In the genomic region with DNA sequence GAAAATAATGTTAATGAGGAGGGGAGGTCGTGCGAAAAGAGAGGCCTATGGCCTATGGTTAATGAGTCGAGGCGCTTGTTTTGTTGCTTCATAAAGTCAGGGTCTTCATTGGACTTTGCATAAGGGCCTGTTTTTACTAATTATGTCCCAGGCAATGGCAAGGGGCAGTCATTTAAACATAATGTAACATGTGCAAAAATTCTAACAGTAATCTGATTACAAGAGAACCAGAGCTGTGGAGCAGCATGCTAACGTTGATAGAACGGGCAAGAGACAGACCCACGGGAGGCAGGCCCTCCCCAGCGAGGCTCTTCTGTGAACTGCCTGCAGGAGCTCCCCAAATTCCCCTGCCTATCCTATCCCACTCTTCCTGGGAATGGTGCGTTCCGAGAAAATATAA, we compare ENCODE assay signal across 20 cellular contexts. TPM values are rescaled to one million over a fixed set of nuclear protein-coding genes. Genes with fewer than 3 reads are reported as not detected.
DNase-seq lines count a peak whose midpoint lies in the region; ATAC-seq, FAIRE-seq and TF ChIP-seq lines count a peak whose summit lies in the region.
"Had no signal": no experiment of that assay in that cellular context is flagged by ENCODE, and none has a peak within 500 bp of the region (broad histone marks: within the 10 kb centered on the region; RNA-seq: fewer than 3 reads in every experiment).

No MANE protein-coding gene starts in this region.

- peak overlapping the region; percentile 34 for H3K27ac Mint-ChIP-seq in activated naive CD8-positive, alpha-beta T cell treated with anti-CD3 and anti-CD28 coated beads, Interleukin-2, amount 50 U/mL, for 24 hours
- no peak overlapping the region for H3K27ac Mint-ChIP-seq in activated naive CD8-positive, alpha-beta T cell treated with anti-CD3 and anti-CD28 coated beads for 36 hours
- H3K27ac Mint-ChIP-seq in nephron progenitor cell: peak overlapping the region; percentile 67
- H3K27ac Mint-ChIP-seq: CD8-positive, alpha-beta memory T cell; HFFc6 had no signal

- DNase-seq in activated naive CD8-positive, alpha-beta T cell treated with anti-CD3 and anti-CD28 coated beads, Interleukin-2, amount 50 U/mL, for 24 hours: no peak
- no peak for DNase-seq in activated naive CD8-positive, alpha-beta T cell treated with anti-CD3 and anti-CD28 coated beads for 36 hours
- peak in 1 of 2 experiments; percentile 33 for DNase-seq in SJCRH30
- no peak for DNase-seq in nephron progenitor cell
- DNase-seq in small intestine: no peak
- DNase-seq in NCI-H2227 treated with DMSO at 0.1 percent for 48 hours (lab: John Stamatoyannopoulos, UW): no peak
- DNase-seq: 8988T; CD8-positive, alpha-beta memory T cell; COR-L47; DMS53; DND-41; EL; GOT3; H7; HFFc6 had no signal

- no peak for FAIRE-seq in small intestine (lab: Jason Lieb, UNC)
- FAIRE-seq: GM12878, HTR-8/SVneo had no signal

- 89 to 91% (median 91%) methylated on average over 10 of the region's 10 CpGs for WGBS in small intestine, 3 donors

- no peaks in the 10 kb centered on the region for H3K4me1 Mint-ChIP-seq in activated naive CD8-positive, alpha-beta T cell treated with anti-CD3 and anti-CD28 coated beads, Interleukin-2, amount 50 U/mL, for 24 hours
- H3K4me1 Mint-ChIP-seq in activated naive CD8-positive, alpha-beta T cell treated with anti-CD3 and anti-CD28 coated beads for 36 hours: no peaks in the 10 kb centered on the region
- peaks cover 54% of the 10 kb centered on the region for H3K4me1 Mint-ChIP-seq in nephron progenitor cell

- H3K4me3 ChIP-seq in SJCRH30 (no peak overlapping the region), small intestine (ENCODE audit: low read depth in 1 of 2, low read length in 2 of 2) (no peak overlapping the region)
- H3K4me3 ChIP-seq: BLaER1 treated with 17β-estradiol and CSF1 and Interleukin-3, amounts not matched to agents 10 nM and 100 nM; GM12878 had no signal

- no peaks in the 10 kb centered on the region for H3K9me3 Mint-ChIP-seq in activated naive CD8-positive, alpha-beta T cell treated with anti-CD3 and anti-CD28 coated beads, Interleukin-2, amount 50 U/mL, for 24 hours
- no peaks in the 10 kb centered on the region for H3K9me3 Mint-ChIP-seq in activated naive CD8-positive, alpha-beta T cell treated with anti-CD3 and anti-CD28 coated beads for 36 hours
- no peaks in the 10 kb centered on the region for H3K9me3 Mint-ChIP-seq in nephron progenitor cell
- H3K9me3 Mint-ChIP-seq: CD8-positive, alpha-beta memory T cell; HFFc6 had no signal

- no peaks in the 10 kb centered on the region for H3K27me3 ChIP-seq in SJCRH30
- no peaks in the 10 kb centered on the region for H3K27me3 ChIP-seq in small intestine (ENCODE audit: control insufficient read depth in 2 of 2, insufficient read depth in 2 of 2, low read length in 2 of 2)
- H3K27me3 ChIP-seq: BLaER1 treated with 17β-estradiol and CSF1 and Interleukin-3, amounts not matched to agents 10 nM and 100 nM had no signal

- peaks cover 13% of the 10 kb centered on the region for H3K27me3 Mint-ChIP-seq in activated naive CD8-positive, alpha-beta T cell treated with anti-CD3 and anti-CD28 coated beads, Interleukin-2, amount 50 U/mL, for 24 hours
- peaks cover 23% of the 10 kb centered on the region for H3K27me3 Mint-ChIP-seq in activated naive CD8-positive, alpha-beta T cell treated with anti-CD3 and anti-CD28 coated beads for 36 hours
- H3K27me3 Mint-ChIP-seq in nephron progenitor cell (ENCODE audit: low read depth, poor library complexity): peaks cover 10% of the 10 kb centered on the region

- no peaks in the 10 kb centered on the region for H3K36me3 Mint-ChIP-seq in activated naive CD8-positive, alpha-beta T cell treated with anti-CD3 and anti-CD28 coated beads, Interleukin-2, amount 50 U/mL, for 24 hours (ENCODE audit: low read depth)
- no peaks in the 10 kb centered on the region for H3K36me3 Mint-ChIP-seq in activated naive CD8-positive, alpha-beta T cell treated with anti-CD3 and anti-CD28 coated beads for 36 hours
- no peaks in the 10 kb centered on the region for H3K36me3 Mint-ChIP-seq in nephron progenitor cell (ENCODE audit: low read depth)
- H3K36me3 Mint-ChIP-seq: CD8-positive, alpha-beta memory T cell had no signal

- H3K9me3 ChIP-seq in SJCRH30 (replicated peaks): no peaks in the 10 kb centered on the region
- H3K9me3 ChIP-seq in small intestine (ENCODE audit: control insufficient read depth, low read depth): no peaks in the 10 kb centered on the region
- H3K9me3 ChIP-seq: BLaER1 treated with 17β-estradiol and CSF1 and Interleukin-3, amounts not matched to agents 10 nM and 100 nM had no signal

- H3K27ac ChIP-seq in SJCRH30: peak overlapping the region; percentile 65
- H3K27ac ChIP-seq in small intestine (ENCODE audit: low read depth in 1 of 2, low read length in 1 of 2): no peak overlapping the region
- H3K27ac ChIP-seq: BLaER1 treated with 17β-estradiol and CSF1 and Interleukin-3, amounts not matched to agents 10 nM and 100 nM had no signal

- H3K36me3 ChIP-seq in SJCRH30 (no peaks in the 10 kb centered on the region), small intestine (ENCODE audit: control insufficient read depth in 2 of 2, insufficient read depth in 2 of 2, low read length in 2 of 2) (no peaks in the 10 kb centered on the region)
- H3K36me3 ChIP-seq: BLaER1 treated with 17β-estradiol and CSF1 and Interleukin-3, amounts not matched to agents 10 nM and 100 nM had no signal

- H3K4me1 ChIP-seq in SJCRH30 (peaks cover 59% of the 10 kb centered on the region), small intestine (ENCODE audit: control insufficient read depth in 2 of 2, insufficient read depth in 1 of 2, low read depth in 1 of 2, low read length in 1 of 2) (no peaks in the 10 kb centered on the region)
- H3K4me1 ChIP-seq: BLaER1 treated with 17β-estradiol and CSF1 and Interleukin-3, amounts not matched to agents 10 nM and 100 nM had no signal

- no peak for TF ChIP-seq CTCF in nephron progenitor cell (IDR thresholded peaks at IDR 0.05)

- ATAC-seq in activated naive CD8-positive, alpha-beta T cell treated with anti-CD3 and anti-CD28 coated beads, Interleukin-2, amount 50 U/mL, for 24 hours: no peak
- ATAC-seq in HG03442 (IDR thresholded peaks at IDR 0.05; ENCODE audit: unreplicated experiment): no peak
- ATAC-seq: GM12878, HCT116 had no signal

- no peak overlapping the region for H3K4me3 Mint-ChIP-seq in activated naive CD8-positive, alpha-beta T cell treated with anti-CD3 and anti-CD28 coated beads, Interleukin-2, amount 50 U/mL, for 24 hours
- H3K4me3 Mint-ChIP-seq in activated naive CD8-positive, alpha-beta T cell treated with anti-CD3 and anti-CD28 coated beads for 36 hours: no peak overlapping the region
- H3K4me3 Mint-ChIP-seq in nephron progenitor cell: no peak overlapping the region
- H3K4me3 Mint-ChIP-seq: CD8-positive, alpha-beta memory T cell; HFFc6 had no signal

RNA-seq across cellular contexts. Expression of gene CAMK1G, which starts 22.6 kb away (rescaled TPM):
- not detected for total RNA-seq in activated naive CD8-positive, alpha-beta T cell treated with anti-CD3 and anti-CD28 coated beads for 36 hours
- total RNA-seq in SJCRH30 (2014; rRNA removed; shearing (Covaris generic)): not detected in 2 replicates
- polyA plus RNA-seq in small intestine: under 1 TPM in 1 of 3 donors, not detected in 2; 0.37 TPM
- total RNA-seq: CD8-positive, alpha-beta memory T cell; GM12878 had no signal
- polyA plus RNA-seq: CD8-positive, alpha-beta memory T cell had no signal
